ENCODE assay signal across 8 cellular contexts in the genomic region with DNA sequence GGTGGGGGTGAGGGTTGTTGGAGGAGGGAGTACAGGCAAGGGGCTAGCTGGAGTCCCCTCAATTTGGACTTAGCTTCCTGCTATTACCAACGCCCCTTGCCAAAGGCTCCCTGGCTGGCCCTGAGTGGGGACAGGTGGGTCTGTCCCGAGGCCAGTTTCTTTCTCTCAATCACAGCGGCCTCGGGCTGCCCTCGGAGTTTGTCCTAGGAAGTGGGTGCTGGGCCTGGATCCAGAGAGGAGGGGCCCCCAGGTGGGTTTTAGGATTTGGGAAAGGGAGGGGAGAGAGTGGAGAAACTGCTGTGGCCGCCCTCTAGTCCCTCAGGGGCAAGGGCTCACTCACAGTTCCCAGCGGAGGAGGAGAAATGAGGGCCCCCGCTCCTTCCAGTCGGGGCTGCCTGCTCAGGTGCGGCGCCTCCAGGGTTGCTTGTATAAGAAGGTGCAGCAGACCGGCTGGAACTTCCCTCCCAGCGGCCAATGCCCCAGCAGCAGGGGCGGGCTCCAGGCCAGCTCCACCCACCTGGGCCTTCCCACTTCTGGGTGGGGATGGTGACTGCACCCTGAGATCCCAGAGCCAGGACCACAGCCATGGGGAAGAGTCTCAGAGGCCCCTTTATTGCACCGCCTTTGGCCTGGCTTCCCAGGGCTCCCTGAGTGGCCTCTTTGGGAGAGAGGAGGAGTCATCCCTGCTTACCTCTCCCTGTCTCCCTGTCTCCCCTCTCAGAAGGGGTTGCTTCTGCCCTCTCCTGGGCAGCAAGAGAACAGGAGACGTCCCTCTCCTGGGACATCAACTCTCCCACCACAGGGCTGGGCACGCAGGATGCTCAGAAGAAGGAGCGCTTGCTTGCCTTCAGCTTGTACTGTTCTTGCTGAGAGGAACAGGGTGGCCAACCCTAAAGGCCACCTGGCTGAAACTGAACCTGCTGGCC.
DNase-seq lines count a peak whose midpoint lies in the region; ATAC-seq, FAIRE-seq and TF ChIP-seq lines count a peak whose summit lies in the region.

No MANE protein-coding gene starts in this region.

- H3K9me3 Mint-ChIP-seq in HFFc6: no peaks in the 10 kb centered on the region

- no peak for DNase-seq in D721Med (ENCODE audit: insufficient read length, low spot score)
- peak; percentile 78 for DNase-seq in HFFc6
- no peak for DNase-seq in esophagus squamous epithelium (lab: John Stamatoyannopoulos, UW)
- peak in 1 of 2 donors; percentile 52 for DNase-seq in trophoblast cell
- no peak for DNase-seq in GOT3 (lab: John Stamatoyannopoulos, UW)
- no peak for DNase-seq in cerebellar nuclear complex (lab: John Stamatoyannopoulos, UW)
- DNase-seq in omental fat pad (ENCODE audit: low spot score): no peak

- H3K27me3 ChIP-seq in OCI-LY3 (ENCODE audit: low read depth, low read length) (no peaks in the 10 kb centered on the region), esophagus squamous epithelium (peaks cover 0 to 14% (median 0%) of the 10 kb centered on the region in 4 donors), trophoblast cell (ENCODE audit: insufficient read depth, low read length) (peaks cover 14% of the 10 kb centered on the region)

- H2BK120ac ChIP-seq in trophoblast cell (ENCODE audit: insufficient read depth, low read length, poor library complexity): peak overlapping the region; percentile 40

- H3K27me3 Mint-ChIP-seq in HFFc6 (ENCODE audit: insufficient read depth): peaks cover 2% of the 10 kb centered on the region

- no peaks in the 10 kb centered on the region for H4K20me1 ChIP-seq in OCI-LY3 (ENCODE audit: insufficient read depth, low read length)

- H3K79me2 ChIP-seq in OCI-LY3 (ENCODE audit: low read length) (no peaks in the 10 kb centered on the region), trophoblast cell (ENCODE audit: control insufficient read depth, insufficient read depth, low read length, poor library complexity) (peaks cover 2% of the 10 kb centered on the region)

- no peaks in the 10 kb centered on the region for H3K9me3 ChIP-seq in OCI-LY3 (ENCODE audit: insufficient read depth, low read length)
- no peaks in the 10 kb centered on the region for H3K9me3 ChIP-seq in esophagus squamous epithelium
- peaks cover 7% of the 10 kb centered on the region for H3K9me3 ChIP-seq in trophoblast cell (ENCODE audit: insufficient read depth, low read depth, low read length)

- peak overlapping the region; percentile 42 for H2BK5ac ChIP-seq in trophoblast cell (ENCODE audit: low read depth, low read length, poor library complexity)

- H3K4me3 Mint-ChIP-seq in HFFc6: no peak overlapping the region

- peak overlapping the region; percentile 87 for H4K8ac ChIP-seq in trophoblast cell (ENCODE audit: low read depth, low read length)

- H3K27ac ChIP-seq in OCI-LY3 (ENCODE audit: low read length): no peak overlapping the region
- H3K27ac ChIP-seq in esophagus squamous epithelium: peak overlapping the region in 3 of 4 donors; percentile 39 to 69 (median 69)
- H3K27ac ChIP-seq in trophoblast cell (ENCODE audit: low read depth, low read length): no peak overlapping the region

- no peaks in the 10 kb centered on the region for H3K36me3 Mint-ChIP-seq in HFFc6 (ENCODE audit: low read depth)

- peak overlapping the region; percentile 74 for H3K4me3 ChIP-seq in OCI-LY3 (ENCODE audit: low read length)
- peak overlapping the region in 3 of 4 donors; percentile 29 to 48 (median 38) for H3K4me3 ChIP-seq in esophagus squamous epithelium
- no peak overlapping the region for H3K4me3 ChIP-seq in trophoblast cell (ENCODE audit: low read depth, low read length)

- peak in 1 of 4 donors; percentile 33 for TF ChIP-seq POLR2A in esophagus squamous epithelium (IDR thresholded peaks at IDR 0.05)

- H3K36me3 ChIP-seq in OCI-LY3 (replicated peaks; ENCODE audit: low read depth, low read length) (peaks cover 3% of the 10 kb centered on the region), esophagus squamous epithelium (peaks cover 0 to 33% (median 0%) of the 10 kb centered on the region in 3 donors), trophoblast cell (ENCODE audit: control insufficient read depth in 1 of 2, insufficient read depth in 2 of 2, low read length in 2 of 2) (peaks cover 0 to 2% of the 10 kb centered on the region in 2 experiments)

- peak overlapping the region; percentile 34 for H2BK12ac ChIP-seq in trophoblast cell (ENCODE audit: low read length)

- H3K9ac ChIP-seq in OCI-LY3 (ENCODE audit: low read length): peak overlapping the region; percentile 44; the same call in 1 of the 2 replicates
- peak overlapping the region; percentile 60 for H3K9ac ChIP-seq in trophoblast cell (ENCODE audit: low read length)

- H3K4me2 ChIP-seq in OCI-LY3 (ENCODE audit: low read length) (peak overlapping the region; percentile 66), trophoblast cell (ENCODE audit: low read length) (peak overlapping the region; percentile 63)

- intact Hi-C loops in esophagus squamous epithelium (cut with DNase I): no loop called here

- no peak for ATAC-seq in omental fat pad (ENCODE audit: low FRiP score)

- H3K18ac ChIP-seq in trophoblast cell (ENCODE audit: low read length): peak overlapping the region; percentile 33

- H3K23ac ChIP-seq in trophoblast cell (ENCODE audit: low read length): no peak overlapping the region

- no peak overlapping the region for H3K27ac Mint-ChIP-seq in HFFc6

- TF ChIP-seq CTCF in D721Med (IDR thresholded peaks at IDR 0.05; ENCODE audit: insufficient read depth, missing control alignments): peak; percentile 35
- peak; percentile 77 for TF ChIP-seq CTCF in HFFc6 (IDR thresholded peaks at IDR 0.05)
- TF ChIP-seq CTCF in OCI-LY3 (IDR thresholded peaks at IDR 0.05; ENCODE audit: low read depth, low read length): peak; percentile 27
- TF ChIP-seq CTCF in esophagus squamous epithelium (IDR thresholded peaks at IDR 0.05): peak in 3 of 6 experiments; percentile 12 to 20 (median 13)
- no peak for TF ChIP-seq CTCF in omental fat pad (IDR thresholded peaks at IDR 0.05)

- peak overlapping the region; percentile 22 for H4K12ac ChIP-seq in trophoblast cell (ENCODE audit: low read depth, low read length)

- peaks cover 17% of the 10 kb centered on the region for H3K4me1 Mint-ChIP-seq in HFFc6 (ENCODE audit: low read depth)

- FAIRE-seq in D721Med (lab: Jason Lieb, UNC): no peak

- H2AFZ ChIP-seq in OCI-LY3 (ENCODE audit: low read depth, low read length): peak overlapping the region; percentile 54; the same call in 1 of the 2 replicates
- H2AFZ ChIP-seq in trophoblast cell (ENCODE audit: insufficient read depth, low read length, poor library complexity): peak overlapping the region; percentile 10

- H4K91ac ChIP-seq in trophoblast cell (ENCODE audit: low read depth, low read length): peak overlapping the region; percentile 56

- peak overlapping the region; percentile 40 for H3K14ac ChIP-seq in trophoblast cell (ENCODE audit: low read length)

- H3K4me1 ChIP-seq in OCI-LY3 (ENCODE audit: low read length): peaks cover 32% of the 10 kb centered on the region
- H3K4me1 ChIP-seq in esophagus squamous epithelium: peaks cover 30 to 54% (median 33%) of the 10 kb centered on the region in 3 donors
- H3K4me1 ChIP-seq in trophoblast cell (ENCODE audit: control insufficient read depth in 1 of 2, insufficient read depth in 2 of 2, low read length in 2 of 2): peaks cover 15 to 27% of the 10 kb centered on the region in 2 experiments

- peak overlapping the region; percentile 29 for H3K4ac ChIP-seq in trophoblast cell (ENCODE audit: low read depth, low read length)

- 33% methylated on average over 3 of the region's 18 CpGs; no CpG with 5 or more reads in 1 of the 2 donors for WGBS in esophagus squamous epithelium, 2 donors
- WGBS in trophoblast cell (ENCODE audit: extremely low coverage, insufficient coverage, insufficient read length): no CpG with 5 or more reads among the region's 18 CpGs

- H2AK5ac ChIP-seq in trophoblast cell (ENCODE audit: low read length): no peak overlapping the region

- peaks cover 15% of the 10 kb centered on the region for H3K79me1 ChIP-seq in trophoblast cell (ENCODE audit: low read length)

Comparison
In these comparisons a context has a peak if more than half of its experiments do, and no peak if none do; other contexts are left out.
1. CTCF ChIP-seq: peak in D721Med (single experiment), HFFc6 (single experiment) and OCI-LY3 (single experiment); none in omental fat pad (0 of 3).
2. H3K27ac ChIP-seq: peak in esophagus squamous epithelium (3 of 4); none in OCI-LY3 (single experiment) and trophoblast cell (single experiment).